In genomic region chr5:169904568-169904967, GRCh38 we compare ENCODE assay signal across 2 cellular contexts.
TF ChIP-seq lines count a peak whose summit lies in the region.

No MANE protein-coding gene starts in this region.

TF ChIP-seq in SK-N-SH treated with all-trans-retinoic acid at 6 μM for 48 hours, 23 proteins besides CTCF, POLR2A, EP300 and RAD21:
- no peak for TF ChIP-seq TSHZ2 (CRISPR knock-in tag; IDR thresholded peaks at IDR 0.05)
- no peak for TF ChIP-seq ZFP3 (CRISPR knock-in tag; IDR thresholded peaks at IDR 0.05)
- TF ChIP-seq ESRRG (CRISPR knock-in tag; IDR thresholded peaks at IDR 0.05) = no peak
- TF ChIP-seq ISL1 (CRISPR knock-in tag; IDR thresholded peaks at IDR 0.05) = no peak
- no peak for TF ChIP-seq PPARA (CRISPR knock-in tag; IDR thresholded peaks at IDR 0.05; ENCODE audit: borderline replicate concordance)
- TF ChIP-seq OSR1 (CRISPR knock-in tag; IDR thresholded peaks at IDR 0.05) = no peak
- TF ChIP-seq ZC3H10 (CRISPR knock-in tag; IDR thresholded peaks at IDR 0.05) = no peak
- TF ChIP-seq GLIS3 (CRISPR knock-in tag; IDR thresholded peaks at IDR 0.05) = no peak

TF ChIP-seq in SK-N-SH, 30 proteins besides CTCF, POLR2A, EP300 and RAD21 (continued from another document):
- no peak for TF ChIP-seq REST (IDR thresholded peaks at IDR 0.05; ENCODE audit: low read depth, low read length)
